Comparison of ENCODE assay signal across 19 cellular contexts in the genomic region with DNA sequence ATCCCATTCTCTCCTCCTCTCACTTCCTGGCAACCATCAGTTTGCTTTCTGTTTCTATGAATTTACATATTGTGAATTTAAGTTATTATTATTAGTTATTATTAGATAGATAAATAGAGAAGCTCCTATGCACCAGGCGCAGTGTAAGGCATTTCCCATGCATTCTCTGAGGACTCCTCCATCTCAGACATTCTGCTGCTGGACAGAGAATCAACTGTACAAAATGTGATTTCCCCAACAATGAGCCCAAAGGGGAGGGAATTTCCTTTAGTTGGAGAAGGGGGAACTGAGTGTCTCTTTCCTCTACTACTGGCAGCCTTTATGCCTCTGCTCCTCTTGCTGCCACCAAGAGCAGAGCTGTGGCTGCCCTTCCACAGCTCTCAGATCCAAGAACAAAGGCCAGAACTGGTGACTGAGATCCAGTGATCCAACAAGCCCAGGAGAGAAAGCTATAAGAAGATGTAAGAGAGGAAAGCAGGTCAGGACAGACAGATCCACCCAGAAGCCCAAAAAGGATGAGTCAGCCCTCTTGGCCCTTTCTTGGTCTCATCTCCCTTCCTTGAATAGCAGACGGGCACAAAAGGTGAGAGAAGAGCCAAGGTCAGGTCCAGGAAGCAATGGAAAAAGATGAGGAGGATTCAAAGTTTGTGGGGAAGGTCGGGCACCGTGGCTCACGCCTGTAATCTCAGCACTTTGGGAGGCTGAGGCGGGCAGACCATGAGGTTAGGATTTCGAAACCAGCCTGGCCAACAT. TPM values are rescaled to one million over a fixed set of nuclear protein-coding genes. Genes with fewer than 3 reads are reported as not detected.
DNase-seq lines count a peak whose midpoint lies in the region; FAIRE-seq and TF ChIP-seq lines count a peak whose summit lies in the region.
"Had no signal": no experiment of that assay in that cellular context is flagged by ENCODE, and none has a peak within 500 bp of the region (broad histone marks: within the 10 kb centered on the region; RNA-seq: fewer than 3 reads in every experiment).

No MANE protein-coding gene starts in this region.

- H3K9me3 ChIP-seq in BLaER1 treated with 17β-estradiol and CSF1 and Interleukin-3, amounts not matched to agents 10 nM and 100 nM (replicated peaks in 1 of 11), result peaks cover 0 to 2% (median 0%) of the 10 kb centered on the region in 11 experiments; a peak in 1 of 22 replicates
- H3K9me3 ChIP-seq in MG63 (no peaks in the 10 kb centered on the region), keratinocyte (ENCODE audit: control insufficient read depth, low read depth, low read length) (no peaks in the 10 kb centered on the region)

- peak; percentile 55 for FAIRE-seq in keratinocyte (lab: Jason Lieb, UNC)

- H4K20me1 ChIP-seq in BLaER1 treated with 17β-estradiol and CSF1 and Interleukin-3, amounts not matched to agents 10 nM and 100 nM, result no peaks in the 10 kb centered on the region
- H4K20me1 ChIP-seq in keratinocyte (ENCODE audit: control insufficient read depth, extremely low read depth, insufficient read depth, low read length), result no peaks in the 10 kb centered on the region

- TF ChIP-seq CTCF in epithelial cell of esophagus (IDR thresholded peaks at IDR 0.05; ENCODE audit: insufficient read depth, low read depth, low read length, missing control alignments), result no peak
- TF ChIP-seq CTCF in keratinocyte (optimal IDR thresholded peaks at IDR 0.05 in 1 of 3, IDR thresholded peaks at IDR 0.05 in 1 of 3, conservative IDR thresholded peaks at IDR 0.05 in 1 of 3; ENCODE audit: extremely low read depth in 1 of 3, insufficient read depth in 2 of 3, low read length in 3 of 3), result no peak

- H3K4me3 ChIP-seq in BLaER1 treated with 17β-estradiol and CSF1 and Interleukin-3, amounts not matched to agents 10 nM and 100 nM, result no peak overlapping the region
- H3K4me3 ChIP-seq in MG63 (no peak overlapping the region), epithelial cell of esophagus (ENCODE audit: low read length) (no peak overlapping the region), keratinocyte (ENCODE audit: control insufficient read depth in 2 of 3, extremely low read depth in 1 of 3, insufficient read depth in 2 of 3, low read depth in 1 of 3, low read length in 3 of 3) (no peak overlapping the region)

- DNase-seq in MG63 (peak; percentile 24), epithelial cell of esophagus (ENCODE audit: low read depth) (peak; percentile 48), keratinocyte (ENCODE audit: low read depth, low spot score) (no peak), T-helper 9 cell (no peak), RPMI8226 (no peak)
- DNase-seq in stimulated activated naive CD4-positive, alpha-beta T cell (lab: John Stamatoyannopoulos, UW), result no peak
- DNase-seq: C1 segment of cervical spinal cord; CD8-positive, alpha-beta memory T cell; DMS53; KG1; NCI-H1417 treated with DMSO at 0.1 percent for 48 hours; NCI-H187 treated with DMSO at 0.1 percent for 48 hours; NCI-H226; NCI-H524 had no signal

- peaks cover 0 to 3% (median 0%) of the 10 kb centered on the region in 11 experiments; a peak in 1 of 22 replicates for H3K27me3 ChIP-seq in BLaER1 treated with 17β-estradiol and CSF1 and Interleukin-3, amounts not matched to agents 10 nM and 100 nM
- H3K27me3 ChIP-seq in MG63 (no peaks in the 10 kb centered on the region), keratinocyte (ENCODE audit: control insufficient read depth, extremely low read depth, insufficient read depth, low read length) (no peaks in the 10 kb centered on the region)

- no peak overlapping the region for H3K9ac ChIP-seq in BLaER1 treated with 17β-estradiol and CSF1 and Interleukin-3, amounts not matched to agents 10 nM and 100 nM
- H3K9ac ChIP-seq in keratinocyte (ENCODE audit: control insufficient read depth, extremely low read depth, insufficient read depth, low read length), result peak overlapping the region; percentile 71

- H3K79me2 ChIP-seq in keratinocyte (ENCODE audit: control insufficient read depth, insufficient read depth, low read length), result no peaks in the 10 kb centered on the region

- no peaks in the 10 kb centered on the region for H3K9me1 ChIP-seq in keratinocyte (ENCODE audit: control insufficient read depth, extremely low read depth, insufficient read depth, low read length)

- H3K4me1 ChIP-seq in BLaER1 treated with 17β-estradiol and CSF1 and Interleukin-3, amounts not matched to agents 10 nM and 100 nM, result peaks cover 0 to 10% (median 3%) of the 10 kb centered on the region in 10 experiments; a peak in 8 of 20 replicates
- H3K4me1 ChIP-seq in keratinocyte (ENCODE audit: control insufficient read depth, extremely low read depth, insufficient read depth, low read length), result peaks cover 49% of the 10 kb centered on the region

- dilution Hi-C loops in keratinocyte (cut with MboI; ENCODE audit: extremely low pct_ligation_motif_present, low sequenced_read_pairs), result no loop called here

- H3K4me2 ChIP-seq in BLaER1 treated with 17β-estradiol and CSF1 and Interleukin-3, amounts not matched to agents 10 nM and 100 nM, result peak overlapping the region in 6 of 11 experiments; percentile 9 to 34 (median 20); a peak in 5 of 22 replicates
- peak overlapping the region; percentile 41 for H3K4me2 ChIP-seq in keratinocyte (ENCODE audit: control insufficient read depth, extremely low read depth, insufficient read depth, low read depth, low read length)

- peak overlapping the region; percentile 1 for H2AFZ ChIP-seq in keratinocyte (ENCODE audit: control insufficient read depth, low read length)

- no peak overlapping the region for H3K27ac ChIP-seq in BLaER1 treated with 17β-estradiol and CSF1 and Interleukin-3, amounts not matched to agents 10 nM and 100 nM
- H3K27ac ChIP-seq in keratinocyte (ENCODE audit: control insufficient read depth, insufficient read depth, low read length), result peak overlapping the region; percentile 92

- no peaks in the 10 kb centered on the region for H3K36me3 ChIP-seq in BLaER1 treated with 17β-estradiol and CSF1 and Interleukin-3, amounts not matched to agents 10 nM and 100 nM
- H3K36me3 ChIP-seq in MG63 (no peaks in the 10 kb centered on the region), keratinocyte (ENCODE audit: control insufficient read depth in 2 of 2, extremely low read depth in 1 of 2, insufficient read depth in 2 of 2, low read length in 2 of 2) (no peaks in the 10 kb centered on the region)

RNA-seq across cellular contexts. Expression of gene IVL, which starts 3.5 kb away (rescaled TPM):
- not detected in 2 replicates for total RNA-seq in MG63 (2014; rRNA removed; shearing (Covaris generic); ENCODE audit: low replicate concordance)
- polyA plus RNA-seq in keratinocyte, result 61.1 to 231 TPM (median 89.2 TPM) in 3 replicates
- 859 TPM for polyA plus RNA-seq in keratinocyte (2011; ENCODE audit: low read depth)
- polyA plus RNA-seq in keratinocyte (2011; cell fraction: cytosol; rRNA removed), result 80.8 and 93.6 TPM in 2 replicates
- polyA plus RNA-seq in keratinocyte (2011; cell fraction: nucleus; rRNA removed), result 168 and 195 TPM in 2 replicates
- 60.7 and 434 TPM in 2 replicates for polyA plus RNA-seq in keratinocyte (2012; ENCODE audit: low replicate concordance)
- polyA minus RNA-seq in keratinocyte, result 29.0 to 64.7 TPM (median 34.8 TPM) in 3 replicates
- polyA minus RNA-seq in keratinocyte (2011; cell fraction: cytosol; rRNA and poly(A)+ RNA removed), result 53.3 TPM
- polyA minus RNA-seq in keratinocyte (2011; cell fraction: nucleus; rRNA and poly(A)+ RNA removed), result 47.8 and 54.5 TPM in 2 replicates
- total RNA-seq: A673; CD8-positive, alpha-beta memory T cell; H4; SK-MEL-5 had no signal
- polyA plus RNA-seq: CD8-positive, alpha-beta memory T cell had no signal

RNA-seq across cellular contexts. Expression of gene SMCP, which starts 26.7 kb away (rescaled TPM):
- not detected in 2 replicates for total RNA-seq in MG63 (2014; rRNA removed; shearing (Covaris generic); ENCODE audit: low replicate concordance)
- polyA plus RNA-seq in keratinocyte, result 0.08 to 0.53 TPM in 2 of 3 replicates, not detected in the other
- polyA plus RNA-seq in keratinocyte (2011; ENCODE audit: low read depth), result not detected
- 0.39 TPM in 1 of 2 replicates, not detected in the other for polyA plus RNA-seq in keratinocyte (2011; cell fraction: cytosol; rRNA removed)
- polyA plus RNA-seq in keratinocyte (2011; cell fraction: nucleus; rRNA removed), result not detected in 2 replicates
- polyA plus RNA-seq in keratinocyte (2012; ENCODE audit: low replicate concordance), result not detected in 2 replicates
- polyA minus RNA-seq in keratinocyte, result not detected in 3 replicates
- not detected for polyA minus RNA-seq in keratinocyte (2011; cell fraction: cytosol; rRNA and poly(A)+ RNA removed)
- not detected in 2 replicates for polyA minus RNA-seq in keratinocyte (2011; cell fraction: nucleus; rRNA and poly(A)+ RNA removed)
- total RNA-seq: A673; CD8-positive, alpha-beta memory T cell; H4; HT-29; SK-MEL-5 had no signal
- polyA plus RNA-seq: CD8-positive, alpha-beta memory T cell had no signal

RNA-seq across cellular contexts. Expression of gene SPRR5, which starts 42.1 kb away (rescaled TPM):
- not detected in 2 replicates for total RNA-seq in MG63 (2014; rRNA removed; shearing (Covaris generic); ENCODE audit: low replicate concordance)
- 0.12 to 0.35 TPM (median 0.30 TPM) in 3 replicates for polyA plus RNA-seq in keratinocyte
- polyA plus RNA-seq in keratinocyte (2011; ENCODE audit: low read depth), result 10.2 TPM
- polyA plus RNA-seq in keratinocyte (2011; cell fraction: cytosol; rRNA removed), result 0.13 TPM in 1 of 2 replicates, not detected in the other
- polyA plus RNA-seq in keratinocyte (2011; cell fraction: nucleus; rRNA removed), result 0.53 and 1.7 TPM in 2 replicates
- 1.2 and 34.0 TPM in 2 replicates for polyA plus RNA-seq in keratinocyte (2012; ENCODE audit: low replicate concordance)
- polyA minus RNA-seq in keratinocyte, result not detected in 3 replicates
- polyA minus RNA-seq in keratinocyte (2011; cell fraction: cytosol; rRNA and poly(A)+ RNA removed), result not detected
- polyA minus RNA-seq in keratinocyte (2011; cell fraction: nucleus; rRNA and poly(A)+ RNA removed), result not detected in 2 replicates
- total RNA-seq: A673; CD8-positive, alpha-beta memory T cell; H4; HT-29; SK-MEL-5 had no signal
- polyA plus RNA-seq: CD8-positive, alpha-beta memory T cell had no signal

RNA-seq across cellular contexts. Expression of gene LCE7A, which starts 45.1 kb away (rescaled TPM):
- total RNA-seq in MG63 (2014; rRNA removed; shearing (Covaris generic); ENCODE audit: low replicate concordance), result not detected in 2 replicates
- polyA plus RNA-seq in keratinocyte, result not detected in 3 replicates
- not detected for polyA plus RNA-seq in keratinocyte (2011; ENCODE audit: low read depth)
- polyA plus RNA-seq in keratinocyte (2011; cell fraction: cytosol; rRNA removed), result not detected in 2 replicates
- not detected in 2 replicates for polyA plus RNA-seq in keratinocyte (2011; cell fraction: nucleus; rRNA removed)
- not detected in 2 replicates for polyA plus RNA-seq in keratinocyte (2012; ENCODE audit: low replicate concordance)
- not detected in 3 replicates for polyA minus RNA-seq in keratinocyte
- not detected for polyA minus RNA-seq in keratinocyte (2011; cell fraction: cytosol; rRNA and poly(A)+ RNA removed)
- polyA minus RNA-seq in keratinocyte (2011; cell fraction: nucleus; rRNA and poly(A)+ RNA removed), result not detected in 2 replicates
- total RNA-seq: A673; CD8-positive, alpha-beta memory T cell; H4; HT-29; SK-MEL-5 had no signal
- polyA plus RNA-seq: CD8-positive, alpha-beta memory T cell had no signal

Comparison
In these comparisons a context has a peak if more than half of its experiments do, and no peak if none do; other contexts are left out.
1. DNase-seq: peak in MG63 (single experiment) and epithelial cell of esophagus (single experiment); none in keratinocyte (single experiment), T-helper 9 cell (single experiment), RPMI8226 (single experiment) and stimulated activated naive CD4-positive, alpha-beta T cell (0 of 6).